ENCODE assay signal across 8 cellular contexts in the genomic region with DNA sequence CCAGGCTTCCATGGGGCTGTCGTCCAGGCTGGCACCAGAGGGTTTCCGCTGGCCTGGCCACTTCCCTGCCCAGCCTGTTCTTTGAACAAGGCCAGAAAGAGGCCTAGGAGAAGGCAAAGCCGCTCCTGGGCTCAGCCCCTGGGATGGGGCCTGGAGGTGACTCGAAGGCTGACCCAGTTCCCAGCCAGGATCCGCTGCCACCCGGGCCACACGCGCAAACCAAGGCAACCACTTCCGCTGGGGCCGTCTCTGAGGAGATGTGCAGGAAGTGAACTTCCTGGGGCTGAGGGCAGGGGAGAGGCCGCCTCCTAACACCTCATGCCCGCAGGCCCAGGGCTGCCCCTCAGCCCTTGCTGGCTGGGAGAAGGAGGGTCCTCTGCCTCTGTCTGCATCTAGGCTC. TPM values are rescaled to one million over a fixed set of nuclear protein-coding genes. Genes with fewer than 3 reads are reported as not detected.
DNase-seq lines count a peak whose midpoint lies in the region; ATAC-seq and TF ChIP-seq lines count a peak whose summit lies in the region.

No MANE protein-coding gene starts in this region.

- H3K27me3 Mint-ChIP-seq in CD4-positive, CD25-positive, alpha-beta regulatory T cell, result no peaks in the 10 kb centered on the region
- H3K27me3 Mint-ChIP-seq in natural killer cell (ENCODE audit: low read depth in 2 of 2), result no peaks in the 10 kb centered on the region

- peaks cover 0 to 83% (median 32%) of the 10 kb centered on the region in 4 donors for H3K4me1 Mint-ChIP-seq in CD4-positive, CD25-positive, alpha-beta regulatory T cell
- peaks cover 61 to 82% of the 10 kb centered on the region in 2 donors for H3K4me1 Mint-ChIP-seq in natural killer cell

- no peak overlapping the region for H3K4me3 ChIP-seq in CD4-positive, CD25-positive, alpha-beta regulatory T cell (ENCODE audit: low read depth, low read length)
- H3K4me3 ChIP-seq in transverse colon, result no peak overlapping the region

- no peak for TF ChIP-seq POLR2A in transverse colon (IDR thresholded peaks at IDR 0.05)

- ATAC-seq in CD4-positive, CD25-positive, alpha-beta regulatory T cell (ENCODE audit: low read depth in 2 of 2), result peak; percentile 92 to 95
- peak; percentile 66 for ATAC-seq in GM21717 (IDR thresholded peaks at IDR 0.05; ENCODE audit: unreplicated experiment)
- ATAC-seq in natural killer cell, result peak; percentile 75 to 91 (median 86)

- peaks cover 4% of the 10 kb centered on the region for H3K36me3 Mint-ChIP-seq in CD4-positive, CD25-positive, alpha-beta regulatory T cell
- no peaks in the 10 kb centered on the region for H3K36me3 Mint-ChIP-seq in natural killer cell

- TF ChIP-seq CTCF in natural killer cell (IDR thresholded peaks at IDR 0.05), result no peak
- no peak for TF ChIP-seq CTCF in transverse colon (IDR thresholded peaks at IDR 0.05)

- peaks cover 76% of the 10 kb centered on the region for H3K4me1 ChIP-seq in CD4-positive, CD25-positive, alpha-beta regulatory T cell (ENCODE audit: control insufficient read depth, insufficient read depth, low read length, poor library complexity, severe bottlenecking)
- peaks cover 0 to 46% (median 10%) of the 10 kb centered on the region in 4 donors for H3K4me1 ChIP-seq in transverse colon

- peaks cover 17% of the 10 kb centered on the region for H3K36me3 ChIP-seq in CD4-positive, CD25-positive, alpha-beta regulatory T cell (ENCODE audit: control insufficient read depth, insufficient read depth, low read length)
- H3K36me3 ChIP-seq in transverse colon, result no peaks in the 10 kb centered on the region

- no peaks in the 10 kb centered on the region for H3K9me3 ChIP-seq in CD4-positive, CD25-positive, alpha-beta regulatory T cell (ENCODE audit: control insufficient read depth in 2 of 2, low read length in 2 of 2)
- no peaks in the 10 kb centered on the region for H3K9me3 ChIP-seq in transverse colon

- peak; percentile 70 to 92 (median 79) for DNase-seq in CD4-positive, CD25-positive, alpha-beta regulatory T cell
- DNase-seq in RPMI7951 (ENCODE audit: low read depth), result peak; percentile 18
- peak; percentile 86 for DNase-seq in activated gamma-delta T cell treated with Interleukin-2 at 50 U/mL for 16 hours
- peak; percentile 85 for DNase-seq in natural killer cell
- peak; percentile 72 for DNase-seq in transverse colon
- DNase-seq in NCI-H2029 treated with DMSO at 0.1 percent for 48 hours (lab: John Stamatoyannopoulos, UW), result no peak
- DNase-seq in NCI-H345 (lab: John Stamatoyannopoulos, UW), result no peak

- in situ Hi-C loops in transverse colon (cut with MboI; ENCODE audit: low pct_ligation_motif_present in 1 of 4, low pct_unique_long_range_greater_than_20kb in 1 of 4, low sequenced_read_pairs in 3 of 4), result no loop called here

- TF ChIP-seq EP300 in transverse colon (IDR thresholded peaks at IDR 0.05; ENCODE audit: low read depth), result no peak

- H3K4me3 Mint-ChIP-seq in CD4-positive, CD25-positive, alpha-beta regulatory T cell, result peak overlapping the region; percentile 75 to 89 (median 77)
- H3K4me3 Mint-ChIP-seq in natural killer cell, result peak overlapping the region; percentile 87

- no peaks in the 10 kb centered on the region for H3K9me3 Mint-ChIP-seq in CD4-positive, CD25-positive, alpha-beta regulatory T cell
- no peaks in the 10 kb centered on the region for H3K9me3 Mint-ChIP-seq in natural killer cell

- H3K27ac Mint-ChIP-seq in CD4-positive, CD25-positive, alpha-beta regulatory T cell, result peak overlapping the region; percentile 91 to 96 (median 91)
- peak overlapping the region; percentile 86 to 98 for H3K27ac Mint-ChIP-seq in natural killer cell

- H3K27me3 ChIP-seq in CD4-positive, CD25-positive, alpha-beta regulatory T cell (ENCODE audit: control insufficient read depth, insufficient read depth, low read length), result no peaks in the 10 kb centered on the region
- H3K27me3 ChIP-seq in transverse colon, result no peaks in the 10 kb centered on the region

- whole genome bisulfite sequencing in transverse colon (ENCODE audit: low coverage in 1 of 2), 2 donors, result 81% methylated on average over 11 of the region's 12 CpGs; no CpG with 5 or more reads in 1 of the 2 donors

- intact Hi-C loops in natural killer cell (cut with micrococcal nuclease) (loop anchor here (1.0 to 2.0 kb wide), 3 partner anchors 9 to 58 kb away; no protein-coding TSS in a partner anchor), transverse colon (cut with DNase I; ENCODE audit: low total_unique reads) (no loop called here)

- peak overlapping the region; percentile 74 for H3K27ac ChIP-seq in CD4-positive, CD25-positive, alpha-beta regulatory T cell (ENCODE audit: insufficient read depth, low read length, poor library complexity, severe bottlenecking)
- peak overlapping the region in 3 of 4 donors; percentile 32 to 55 (median 47) for H3K27ac ChIP-seq in transverse colon

RNA-seq across cellular contexts. Expression of gene PLEKHF1, which starts 15.2 kb away (rescaled TPM):
- total RNA-seq in CD4-positive, CD25-positive, alpha-beta regulatory T cell, result 21.0 TPM
- 10 to 100 TPM; 23.5 to 49.3 (median 35.2) TPM for polyA plus RNA-seq in CD4-positive, CD25-positive, alpha-beta regulatory T cell
- total RNA-seq in RPMI7951 (2014; rRNA removed; shearing (Covaris generic)), result 12.9 and 14.3 TPM in 2 replicates
- total RNA-seq in natural killer cell (10 to 100 TPM; 53.0 to 81.8 (median 53.8) TPM), transverse colon (10 to 100 TPM in 3 of 4 donors, 1 to 10 TPM in 1; 8.6 to 38.8 (median 14.2) TPM)

RNA-seq across cellular contexts. Expression of gene C19orf12, which starts 34.6 kb away (rescaled TPM):
- 22.8 TPM for total RNA-seq in CD4-positive, CD25-positive, alpha-beta regulatory T cell
- 10 to 100 TPM; 28.3 to 33.7 (median 31.0) TPM for polyA plus RNA-seq in CD4-positive, CD25-positive, alpha-beta regulatory T cell
- 32.8 and 33.0 TPM in 2 replicates for total RNA-seq in RPMI7951 (2014; rRNA removed; shearing (Covaris generic))
- total RNA-seq in natural killer cell, result 10 to 100 TPM; 33.1 to 52.6 (median 47.5) TPM
- 10 to 100 TPM; 13.9 to 33.3 (median 21.4) TPM for total RNA-seq in transverse colon

Comparison
In these comparisons a context has a peak if more than half of its experiments do, and no peak if none do; other contexts are left out.
1. DNase-seq: peak in CD4-positive, CD25-positive, alpha-beta regulatory T cell (3 of 3), RPMI7951 (single experiment), activated gamma-delta T cell treated with Interleukin-2 at 50 U/mL for 16 hours (single experiment), natural killer cell (single experiment) and transverse colon (single experiment); none in NCI-H2029 treated with DMSO at 0.1 percent for 48 hours (single experiment) and NCI-H345 (single experiment).
2. Peak in every context shown above with its lines, with median percentiles within 50 percentile points of each other: ATAC-seq.